ENCODE assay signal across 8 cellular contexts in genomic region chr15:78507831-78508160, GRCh38. TPM values are rescaled to one million over a fixed set of nuclear protein-coding genes. Genes with fewer than 3 reads are reported as not detected.
A peak's percentile ranks its signal among the peaks of the same experiment; 100 is the strongest.
DNase-seq lines count a peak whose midpoint lies in the region; ATAC-seq and TF ChIP-seq lines count a peak whose summit lies in the region.

No MANE protein-coding gene starts in this region.

- peaks cover 7% of the 10 kb centered on the region for H3K4me1 Mint-ChIP-seq in WTC11

- peak overlapping the region; percentile 90 for H3K4me3 Mint-ChIP-seq in WTC11

- no peaks in the 10 kb centered on the region for H3K9me3 ChIP-seq in gastrocnemius medialis

- ATAC-seq in GM18867 (IDR thresholded peaks at IDR 0.05; ENCODE audit: unreplicated experiment) (peak; percentile 19), HG02870 (IDR thresholded peaks at IDR 0.05; ENCODE audit: unreplicated experiment) (peak; percentile 19), WTC11 (peak; percentile 22), left cardiac atrium (peak; percentile 29 to 53), gastrocnemius medialis (peak in 1 of 2 donors; percentile 14), HG03469 (IDR thresholded peaks at IDR 0.05; ENCODE audit: unreplicated experiment) (no peak)

- H3K9me3 Mint-ChIP-seq in WTC11 = peaks cover 14% of the 10 kb centered on the region

- H3K4me1 ChIP-seq in gastrocnemius medialis = peaks cover 5 to 14% of the 10 kb centered on the region in 2 donors

- H3K27me3 Mint-ChIP-seq in WTC11 (ENCODE audit: low read depth) = peaks cover 30% of the 10 kb centered on the region

- peak overlapping the region; percentile 78 to 88 (median 86) for H3K4me3 ChIP-seq in gastrocnemius medialis

- intact Hi-C loops in left cardiac atrium (cut with DNase I) = no loop called here
- intact Hi-C loops in gastrocnemius medialis (cut with DNase I; ENCODE audit: low total_unique reads) = loop anchor here (1.0 to 5.0 kb wide), 2 partner anchors 33 to 70 kb away; partner anchors contain the start of genes IREB2 and PSMA4

- CTCF ChIA-PET in WTC11 (lab: Charles Lee) = interaction anchor here (1.0 to 1.3 kb wide), 5 partner anchors 25 to 85 kb away, joined by 3 to 10 read pairs (median 3); partner anchors contain the start of gene PSMA4

- no peaks in the 10 kb centered on the region for H3K27me3 ChIP-seq in gastrocnemius medialis

- H3K27ac ChIP-seq in gastrocnemius medialis = peak overlapping the region; percentile 68 to 83 (median 80)

- TF ChIP-seq POLR2A in gastrocnemius medialis (IDR thresholded peaks at IDR 0.05) (no peak), erythroblast (IDR thresholded peaks at IDR 0.05; ENCODE audit: low read length) (no peak)

- DNase-seq in WTC11 (ENCODE audit: low spot score) (no peak), left cardiac atrium (no peak), gastrocnemius medialis (no peak), erythroblast (lab: John Stamatoyannopoulos, UW) (no peak)
- DNase-seq in stimulated activated CD4-positive, alpha-beta T cell treated with anti-CD3 and anti-CD28 coated beads, Interleukin-2, amount 100 ng/mL, for 48 hours = no peak

- no peaks in the 10 kb centered on the region for H3K36me3 Mint-ChIP-seq in WTC11

- in situ Hi-C loops in gastrocnemius medialis (cut with MboI; ENCODE audit: low sequenced_read_pairs in 4 of 4) = no loop called here

- no peak overlapping the region for H3K27ac Mint-ChIP-seq in WTC11

- TF ChIP-seq CTCF in WTC11 (IDR thresholded peaks at IDR 0.05) = no peak
- no peak for TF ChIP-seq CTCF in gastrocnemius medialis (IDR thresholded peaks at IDR 0.05 in 4 of 5, conservative IDR thresholded peaks at IDR 0.05 in 1 of 5)

- no peaks in the 10 kb centered on the region for H3K36me3 ChIP-seq in gastrocnemius medialis

- POLR2A ChIA-PET in WTC11 (lab: Charles Lee) = interaction anchor here (0.9 to 1.9 kb wide), 2 partner anchors 58 to 208 kb away, joined by 3 to 7 read pairs; partner anchors contain the start of genes CHRNA5 and SKIC8

TF ChIP-seq in WTC11, 78 proteins besides CTCF, POLR2A, EP300 and RAD21:
- no peak for TF ChIP-seq ESRRA (CRISPR knock-in tag; IDR thresholded peaks at IDR 0.05; ENCODE audit: borderline replicate concordance)
- TF ChIP-seq CDX4 (CRISPR knock-in tag; IDR thresholded peaks at IDR 0.05; ENCODE audit: borderline replicate concordance) = no peak
- 0 out of 2 replicates have a peak, but pooled peaks have one; percentile 14 for TF ChIP-seq ETV6 (CRISPR knock-in tag; IDR thresholded peaks at IDR 0.05)
- no peak for TF ChIP-seq ZMAT4 (CRISPR knock-in tag; IDR thresholded peaks at IDR 0.05)
- no peak for TF ChIP-seq ZNF396 (CRISPR knock-in tag; IDR thresholded peaks at IDR 0.05; ENCODE audit: borderline replicate concordance)
- TF ChIP-seq ZBTB21 (CRISPR knock-in tag; IDR thresholded peaks at IDR 0.05; ENCODE audit: borderline replicate concordance) = no peak
- TF ChIP-seq IRF2 (CRISPR knock-in tag; IDR thresholded peaks at IDR 0.05; ENCODE audit: borderline replicate concordance, low read depth) = no peak

RNA-seq across cellular contexts. Expression of gene HYKK, which starts 0.4 kb away (rescaled TPM):
- total RNA-seq in WTC11 (2021) (3.1 to 4.9 TPM (median 4.4 TPM) in 3 replicates), left cardiac atrium (1 to 10 TPM; 5.5 to 7.1 TPM), gastrocnemius medialis (1 to 10 TPM in 3 of 4 donors, under 1 TPM in 1; 0.87 to 6.6 (median 4.4) TPM)

RNA-seq across cellular contexts. Expression of gene PSMA4, which starts 32.4 kb away (rescaled TPM):
- total RNA-seq in WTC11 (2021) = 268 to 281 TPM (median 269 TPM) in 3 replicates
- 100 to 1,000 TPM in 1 of 2 donors, 10 to 100 TPM in 1; 97.4 to 104 TPM for total RNA-seq in left cardiac atrium
- total RNA-seq in gastrocnemius medialis = 100 to 1,000 TPM; 176 to 243 (median 212) TPM

RNA-seq across cellular contexts. Expression of gene CHRNA5, which starts 57.5 kb away (rescaled TPM):
- total RNA-seq in WTC11 (2021) = 21.0 to 23.3 TPM (median 21.2 TPM) in 3 replicates
- 1 to 10 TPM; 1.4 to 2.6 TPM for total RNA-seq in left cardiac atrium
- total RNA-seq in gastrocnemius medialis = 1 to 10 TPM in 2 of 4 donors, under 1 TPM in 2; 0.07 to 1.6 (median 0.71) TPM
